8 cellular contexts compared by ENCODE assay signal in the genomic region with DNA sequence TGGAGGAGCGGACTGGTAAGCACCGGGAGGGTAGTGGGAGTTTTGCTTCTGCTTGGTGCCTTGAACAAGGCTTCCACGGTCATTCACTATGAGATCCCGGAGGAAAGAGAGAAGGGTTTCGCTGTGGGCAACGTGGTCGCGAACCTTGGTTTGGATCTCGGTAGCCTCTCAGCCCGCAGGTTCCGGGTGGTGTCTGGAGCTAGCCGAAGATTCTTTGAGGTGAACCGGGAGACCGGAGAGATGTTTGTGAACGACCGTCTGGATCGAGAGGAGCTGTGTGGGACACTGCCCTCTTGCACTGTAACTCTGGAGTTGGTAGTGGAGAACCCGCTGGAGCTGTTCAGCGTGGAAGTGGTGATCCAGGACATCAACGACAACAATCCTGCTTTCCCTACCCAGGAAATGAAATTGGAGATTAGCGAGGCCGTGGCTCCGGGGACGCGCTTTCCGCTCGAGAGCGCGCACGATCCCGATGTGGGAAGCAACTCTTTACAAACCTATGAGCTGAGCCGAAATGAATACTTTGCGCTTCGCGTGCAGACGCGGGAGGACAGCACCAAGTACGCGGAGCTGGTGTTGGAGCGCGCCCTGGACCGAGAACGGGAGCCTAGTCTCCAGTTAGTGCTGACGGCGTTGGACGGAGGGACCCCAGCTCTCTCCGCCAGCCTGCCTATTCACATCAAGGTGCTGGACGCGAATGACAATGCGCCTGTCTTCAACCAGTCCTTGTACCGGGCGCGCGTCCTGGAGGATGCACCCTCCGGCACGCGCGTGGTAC. TPM values are rescaled to one million over a fixed set of nuclear protein-coding genes. Genes with fewer than 3 reads are reported as not detected.
DNase-seq lines count a peak whose midpoint lies in the region; ATAC-seq and TF ChIP-seq lines count a peak whose summit lies in the region.

No MANE protein-coding gene starts in this region.

- peaks cover 14% of the 10 kb centered on the region for H3K4me1 Mint-ChIP-seq in T-helper 2 cell treated with Interferon-gamma antibody and Interleukin-4, amounts not matched to agents 5 μg/mL and 100 μg/mL, for 36 hours (ENCODE audit: low read depth)
- peaks cover 16 to 32% (median 29%) of the 10 kb centered on the region in 7 donors for H3K4me1 Mint-ChIP-seq in naive thymus-derived CD4-positive, alpha-beta T cell

- 0% methylated on average over 12 to 17 of the region's 58 CpGs for WGBS in esophagus squamous epithelium, 2 donors

- H3K4me3 Mint-ChIP-seq in T-helper 2 cell treated with Interferon-gamma antibody and Interleukin-4, amounts not matched to agents 5 μg/mL and 100 μg/mL, for 36 hours = peak overlapping the region; percentile 86
- peak overlapping the region; percentile 83 to 95 (median 91) for H3K4me3 Mint-ChIP-seq in naive thymus-derived CD4-positive, alpha-beta T cell

- H3K36me3 ChIP-seq in esophagus squamous epithelium = no peaks in the 10 kb centered on the region
- no peaks in the 10 kb centered on the region for H3K36me3 ChIP-seq in naive thymus-derived CD4-positive, alpha-beta T cell (ENCODE audit: control insufficient read depth in 2 of 3, insufficient read depth in 3 of 3, low read length in 3 of 3)

- DNase-seq in DMS114 treated with DMSO at 0.1 percent for 48 hours (lab: John Stamatoyannopoulos, UW; ENCODE audit: unreplicated experiment) (peak; percentile 30), HK-2 (ENCODE audit: unreplicated experiment) (peak; percentile 33), esophagus squamous epithelium (lab: John Stamatoyannopoulos, UW) (no peak), HUDEP-2 (lab: John Stamatoyannopoulos, UW; ENCODE audit: unreplicated experiment in 76 of 76) (no peak), NCI-H1092 treated with DMSO at 0.1 percent for 48 hours (lab: John Stamatoyannopoulos, UW) (no peak)
- DNase-seq in T-helper 2 cell treated with Interferon-gamma antibody and Interleukin-4, amounts not matched to agents 5 μg/mL and 100 μg/mL, for 36 hours (ENCODE audit: low spot score) = no peak
- peak in 1 of 9 donors; percentile 9 for DNase-seq in naive thymus-derived CD4-positive, alpha-beta T cell

- no peaks in the 10 kb centered on the region for H3K9me3 Mint-ChIP-seq in T-helper 2 cell treated with Interferon-gamma antibody and Interleukin-4, amounts not matched to agents 5 μg/mL and 100 μg/mL, for 36 hours
- peaks cover 0 to 3% (median 0%) of the 10 kb centered on the region in 11 donors for H3K9me3 Mint-ChIP-seq in naive thymus-derived CD4-positive, alpha-beta T cell

- no peak overlapping the region for H3K27ac Mint-ChIP-seq in T-helper 2 cell treated with Interferon-gamma antibody and Interleukin-4, amounts not matched to agents 5 μg/mL and 100 μg/mL, for 36 hours
- peak overlapping the region in 2 of 9 donors; percentile 21 to 87 for H3K27ac Mint-ChIP-seq in naive thymus-derived CD4-positive, alpha-beta T cell

- TF ChIP-seq CTCF in esophagus squamous epithelium (IDR thresholded peaks at IDR 0.05) = no peak

- no peaks in the 10 kb centered on the region for H3K27me3 ChIP-seq in esophagus squamous epithelium
- peaks cover 1 to 13% of the 10 kb centered on the region in 2 donors for H3K27me3 ChIP-seq in naive thymus-derived CD4-positive, alpha-beta T cell (ENCODE audit: control insufficient read depth in 2 of 2, insufficient read depth in 2 of 2, low read length in 2 of 2)

- no peaks in the 10 kb centered on the region for H3K9me3 ChIP-seq in esophagus squamous epithelium
- H3K9me3 ChIP-seq in naive thymus-derived CD4-positive, alpha-beta T cell (ENCODE audit: control insufficient read depth in 2 of 3, low read length in 3 of 3) = no peaks in the 10 kb centered on the region

- ATAC-seq in GM19452 (IDR thresholded peaks at IDR 0.05; ENCODE audit: unreplicated experiment) = peak; percentile 24
- ATAC-seq in naive thymus-derived CD4-positive, alpha-beta T cell = no peak

- intact Hi-C loops in esophagus squamous epithelium (cut with DNase I) = loop anchor here (5.0 to 10.0 kb wide), 2 partner anchors 36 to 78 kb away; no protein-coding TSS in a partner anchor
- intact Hi-C loops in naive thymus-derived CD4-positive, alpha-beta T cell (cut with micrococcal nuclease) = loop anchor here (5.0 kb wide), 2 partner anchors 36 to 54 kb away; a partner anchor contains a TSS

- H3K4me1 ChIP-seq in esophagus squamous epithelium = peaks cover 15 to 58% (median 32%) of the 10 kb centered on the region in 3 donors
- H3K4me1 ChIP-seq in naive thymus-derived CD4-positive, alpha-beta T cell (ENCODE audit: control insufficient read depth in 2 of 2, insufficient read depth in 2 of 2, low read length in 2 of 2) = peaks cover 5 to 13% of the 10 kb centered on the region in 2 donors

- H3K27me3 Mint-ChIP-seq in T-helper 2 cell treated with Interferon-gamma antibody and Interleukin-4, amounts not matched to agents 5 μg/mL and 100 μg/mL, for 36 hours (ENCODE audit: low read depth) = peaks cover 65% of the 10 kb centered on the region
- peaks cover 57 to 73% (median 62%) of the 10 kb centered on the region in 5 donors for H3K27me3 Mint-ChIP-seq in naive thymus-derived CD4-positive, alpha-beta T cell

- POLR2A ChIA-PET in naive thymus-derived CD4-positive, alpha-beta T cell (lab: Charles Lee) = no interaction called here

- H3K36me3 Mint-ChIP-seq in T-helper 2 cell treated with Interferon-gamma antibody and Interleukin-4, amounts not matched to agents 5 μg/mL and 100 μg/mL, for 36 hours (ENCODE audit: low read depth) = no peaks in the 10 kb centered on the region
- no peaks in the 10 kb centered on the region for H3K36me3 Mint-ChIP-seq in naive thymus-derived CD4-positive, alpha-beta T cell

- peak overlapping the region; percentile 79 to 93 (median 92) for H3K27ac ChIP-seq in esophagus squamous epithelium
- H3K27ac ChIP-seq in naive thymus-derived CD4-positive, alpha-beta T cell (ENCODE audit: low read depth, low read length) = no peak overlapping the region

- H3K4me3 ChIP-seq in esophagus squamous epithelium = peak overlapping the region; percentile 56 to 77 (median 72)
- peak overlapping the region; percentile 67 for H3K4me3 ChIP-seq in naive thymus-derived CD4-positive, alpha-beta T cell (ENCODE audit: low read length)

- TF ChIP-seq POLR2A in esophagus squamous epithelium (IDR thresholded peaks at IDR 0.05) = peak in 2 of 4 donors; percentile 17 to 25

- CTCF ChIA-PET in naive thymus-derived CD4-positive, alpha-beta T cell (lab: Charles Lee) = no interaction called here

RNA-seq across cellular contexts. Expression of a gene that starts 0.6 kb away (rescaled TPM):
- total RNA-seq in esophagus squamous epithelium = 10 to 100 TPM; 36.6 to 52.5 (median 38.6) TPM
- under 1 TPM; 0.15 to 0.76 (median 0.16) TPM for total RNA-seq in naive thymus-derived CD4-positive, alpha-beta T cell
- under 1 TPM in 1 of 2 donors, not detected in 1; 0.14 TPM for polyA plus RNA-seq in naive thymus-derived CD4-positive, alpha-beta T cell

RNA-seq across cellular contexts. Expression of a gene that starts 8.5 kb away (rescaled TPM):
- 1 to 10 TPM in 3 of 4 donors, under 1 TPM in 1; 0.21 to 3.3 (median 2.1) TPM for total RNA-seq in esophagus squamous epithelium
- under 1 TPM in 1 of 5 experiments, not detected in 4; 0.22 TPM for total RNA-seq in naive thymus-derived CD4-positive, alpha-beta T cell
- not detected for polyA plus RNA-seq in naive thymus-derived CD4-positive, alpha-beta T cell

RNA-seq across cellular contexts. Expression of a gene that starts 12.6 kb away (rescaled TPM):
- 1 to 10 TPM in 3 of 4 donors, under 1 TPM in 1; 0.26 to 1.7 (median 1.5) TPM for total RNA-seq in esophagus squamous epithelium
- total RNA-seq in naive thymus-derived CD4-positive, alpha-beta T cell = under 1 TPM in 1 of 5 experiments, not detected in 4; 0.13 TPM
- polyA plus RNA-seq in naive thymus-derived CD4-positive, alpha-beta T cell = not detected

RNA-seq across cellular contexts. Expression of a gene that starts 46.0 kb away (rescaled TPM):
- 1 to 10 TPM; 2.0 to 8.0 (median 2.5) TPM for total RNA-seq in esophagus squamous epithelium
- total RNA-seq in naive thymus-derived CD4-positive, alpha-beta T cell = under 1 TPM in 1 of 5 experiments, not detected in 4; 0.32 TPM
- not detected for polyA plus RNA-seq in naive thymus-derived CD4-positive, alpha-beta T cell

RNA-seq across cellular contexts. Expression of a gene that starts 55.5 kb away (rescaled TPM):
- 1 to 10 TPM; 1.1 to 4.2 (median 3.5) TPM for total RNA-seq in esophagus squamous epithelium
- total RNA-seq in naive thymus-derived CD4-positive, alpha-beta T cell = under 1 TPM in 4 of 5 experiments, not detected in 1; 0.16 to 0.29 (median 0.21) TPM
- not detected for polyA plus RNA-seq in naive thymus-derived CD4-positive, alpha-beta T cell

Comparison
In these comparisons a context has a peak if more than half of its experiments do, and no peak if none do; other contexts are left out.
1. DNase-seq: peak in DMS114 treated with DMSO at 0.1 percent for 48 hours (single experiment) and HK-2 (single experiment); none in T-helper 2 cell treated with Interferon-gamma antibody and Interleukin-4, amounts not matched to agents 5 μg/mL and 100 μg/mL, for 36 hours (single experiment), esophagus squamous epithelium (single experiment), HUDEP-2 (0 of 76) and NCI-H1092 treated with DMSO at 0.1 percent for 48 hours (single experiment).
2. RNA of a gene that starts 0.6 kb away (total RNA-seq): 36.6 to 52.5 TPM in esophagus squamous epithelium; 0.15 to 0.76 TPM in naive thymus-derived CD4-positive, alpha-beta T cell; every median in the first group is over 10 times any median in the second.